ENCODE assay signal across 11 cellular contexts in the genomic region with DNA sequence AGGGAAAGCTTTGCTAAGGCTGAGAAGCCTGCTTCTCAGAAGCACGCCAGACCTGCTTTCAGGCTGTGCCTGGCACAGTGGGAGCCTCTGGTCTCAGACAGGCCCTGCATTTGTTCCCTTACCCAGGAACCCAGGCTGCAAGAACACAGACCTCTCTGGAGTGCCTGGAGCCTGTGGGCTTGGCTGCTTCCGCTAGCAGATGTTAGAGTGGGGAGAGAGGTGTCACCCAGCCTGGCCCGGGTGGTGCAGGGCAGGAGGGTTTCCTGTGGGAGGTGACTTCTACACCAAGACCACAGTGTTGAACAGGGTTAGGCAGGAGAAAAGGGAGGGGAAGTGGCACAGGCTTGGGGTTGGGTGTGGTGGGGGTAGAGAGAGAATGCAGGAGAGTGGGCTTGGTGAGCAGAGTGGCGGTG. TPM values are rescaled to one million over a fixed set of nuclear protein-coding genes. Genes with fewer than 3 reads are reported as not detected.
DNase-seq lines count a peak whose midpoint lies in the region; ATAC-seq, FAIRE-seq and TF ChIP-seq lines count a peak whose summit lies in the region.
"Had no signal": no experiment of that assay in that cellular context is flagged by ENCODE, and none has a peak within 500 bp of the region (broad histone marks: within the 10 kb centered on the region; RNA-seq: fewer than 3 reads in every experiment).

No MANE protein-coding gene starts in this region.

- H3K27me3 Mint-ChIP-seq in activated CD4-positive, alpha-beta memory T cell treated with anti-CD3 and anti-CD28 coated beads for 36 hours = no peaks in the 10 kb centered on the region

- peak overlapping the region; percentile 66 for H2AFZ ChIP-seq in keratinocyte (ENCODE audit: control insufficient read depth, low read length)

- H3K9me1 ChIP-seq in keratinocyte (ENCODE audit: control insufficient read depth, extremely low read depth, insufficient read depth, low read length) = no peaks in the 10 kb centered on the region

- H3K27me3 ChIP-seq in keratinocyte (ENCODE audit: control insufficient read depth, extremely low read depth, insufficient read depth, low read length) = no peaks in the 10 kb centered on the region
- no peaks in the 10 kb centered on the region for H3K27me3 ChIP-seq in thymus (ENCODE audit: control insufficient read depth, insufficient read depth)

- H3K36me3 ChIP-seq in keratinocyte (ENCODE audit: control insufficient read depth in 2 of 2, extremely low read depth in 1 of 2, insufficient read depth in 2 of 2, low read length in 2 of 2) (no peaks in the 10 kb centered on the region), thymus (ENCODE audit: control insufficient read depth, insufficient read depth) (no peaks in the 10 kb centered on the region)

- H3K27ac Mint-ChIP-seq in activated CD4-positive, alpha-beta memory T cell treated with anti-CD3 and anti-CD28 coated beads for 36 hours = peak overlapping the region; percentile 93

- ATAC-seq in HG02678 (IDR thresholded peaks at IDR 0.05; ENCODE audit: unreplicated experiment) = no peak
- ATAC-seq in HG03159 (IDR thresholded peaks at IDR 0.05; ENCODE audit: unreplicated experiment) = no peak
- no peak for ATAC-seq in HG03025 (IDR thresholded peaks at IDR 0.05; ENCODE audit: low FRiP score, unreplicated experiment)

- peak overlapping the region; percentile 53 for H3K4me3 Mint-ChIP-seq in activated CD4-positive, alpha-beta memory T cell treated with anti-CD3 and anti-CD28 coated beads for 36 hours

- intact Hi-C loops in activated CD4-positive, alpha-beta memory T cell treated with anti-CD3 and anti-CD28 coated beads for 36 hours (cut with micrococcal nuclease) = loop anchor here (5.0 kb wide), 1 partner anchor 35 kb away; a partner anchor contains a TSS

- H3K4me1 Mint-ChIP-seq in activated CD4-positive, alpha-beta memory T cell treated with anti-CD3 and anti-CD28 coated beads for 36 hours (ENCODE audit: low read depth) = peaks cover 34% of the 10 kb centered on the region

- no peak overlapping the region for H3K9ac ChIP-seq in keratinocyte (ENCODE audit: control insufficient read depth, extremely low read depth, insufficient read depth, low read length)

- 5% methylated on average over 4 of the region's 4 CpGs for WGBS in thymus

- dilution Hi-C loops in keratinocyte (cut with MboI; ENCODE audit: extremely low pct_ligation_motif_present, low sequenced_read_pairs) = no loop called here

- CTCF ChIA-PET in activated CD4-positive, alpha-beta memory T cell treated with anti-CD3 and anti-CD28 coated beads for 36 hours (lab: Charles Lee) = interaction anchor here (0.7 to 16.4 kb wide), 8 partner anchors 9 to 56 kb away, joined by 3 to 250 read pairs (median 40); no protein-coding TSS in a partner anchor

- no peak overlapping the region for H3K4me3 ChIP-seq in keratinocyte (ENCODE audit: control insufficient read depth in 2 of 3, extremely low read depth in 1 of 3, insufficient read depth in 2 of 3, low read depth in 1 of 3, low read length in 3 of 3)
- H3K4me3 ChIP-seq in thymus (ENCODE audit: low read length) = no peak overlapping the region

- POLR2A ChIA-PET in activated CD4-positive, alpha-beta memory T cell treated with anti-CD3 and anti-CD28 coated beads for 36 hours (lab: Charles Lee) = interaction anchor here (0.7 kb wide), 1 partner anchor 9 kb away, joined by 4 read pairs; no protein-coding TSS in a partner anchor

- H3K9me3 Mint-ChIP-seq in activated CD4-positive, alpha-beta memory T cell treated with anti-CD3 and anti-CD28 coated beads for 36 hours = peaks cover 6% of the 10 kb centered on the region

- H3K27ac ChIP-seq in keratinocyte (ENCODE audit: control insufficient read depth, insufficient read depth, low read length) (no peak overlapping the region), thymus (ENCODE audit: low read depth) (peak overlapping the region; percentile 82)

- no peak for TF ChIP-seq CTCF in keratinocyte (optimal IDR thresholded peaks at IDR 0.05 in 1 of 3, IDR thresholded peaks at IDR 0.05 in 1 of 3, conservative IDR thresholded peaks at IDR 0.05 in 1 of 3; ENCODE audit: extremely low read depth in 1 of 3, insufficient read depth in 2 of 3, low read length in 3 of 3)

- H4K20me1 ChIP-seq in keratinocyte (ENCODE audit: control insufficient read depth, extremely low read depth, insufficient read depth, low read length) = no peaks in the 10 kb centered on the region

- no peak for FAIRE-seq in keratinocyte (lab: Jason Lieb, UNC)
- FAIRE-seq: A204.1 had no signal

- H3K36me3 Mint-ChIP-seq in activated CD4-positive, alpha-beta memory T cell treated with anti-CD3 and anti-CD28 coated beads for 36 hours = no peaks in the 10 kb centered on the region

- H3K9me3 ChIP-seq in keratinocyte (ENCODE audit: control insufficient read depth, low read depth, low read length) (no peaks in the 10 kb centered on the region), thymus (ENCODE audit: control insufficient read depth) (no peaks in the 10 kb centered on the region)

- H3K79me2 ChIP-seq in keratinocyte (ENCODE audit: control insufficient read depth, insufficient read depth, low read length) = no peaks in the 10 kb centered on the region

- peaks cover 32% of the 10 kb centered on the region for H3K4me1 ChIP-seq in keratinocyte (ENCODE audit: control insufficient read depth, extremely low read depth, insufficient read depth, low read length)
- peaks cover 18% of the 10 kb centered on the region for H3K4me1 ChIP-seq in thymus (ENCODE audit: control insufficient read depth, insufficient read depth, low read length)

- H3K4me2 ChIP-seq in keratinocyte (ENCODE audit: control insufficient read depth, extremely low read depth, insufficient read depth, low read depth, low read length) = peak overlapping the region; percentile 14

- peak; percentile 60 for DNase-seq in SKM-1 treated with dmso at 0.1 percent for 144 hours (lab: John Stamatoyannopoulos, UW; ENCODE audit: unreplicated experiment)
- no peak for DNase-seq in SKM-1 (lab: John Stamatoyannopoulos, UW; ENCODE audit: unreplicated experiment)
- peak; percentile 81 for DNase-seq in activated CD4-positive, alpha-beta memory T cell treated with anti-CD3 and anti-CD28 coated beads for 36 hours
- no peak for DNase-seq in keratinocyte (ENCODE audit: low read depth, low spot score)
- DNase-seq: T1000 had no signal

RNA-seq across cellular contexts. Expression of a gene that starts 35.8 kb away (rescaled TPM):
- 1 to 10 TPM; 4.7 to 6.0 TPM for total RNA-seq in activated CD4-positive, alpha-beta memory T cell treated with anti-CD3 and anti-CD28 coated beads for 36 hours
- polyA plus RNA-seq in keratinocyte (28.4 to 94.9 TPM (median 38.4 TPM) in 3 replicates), thymus (15.7 TPM)
- polyA plus RNA-seq in keratinocyte (2011; ENCODE audit: low read depth) = 47.7 TPM
- polyA plus RNA-seq in keratinocyte (2011; cell fraction: cytosol; rRNA removed) = 37.4 and 46.7 TPM in 2 replicates
- 182 and 187 TPM in 2 replicates for polyA plus RNA-seq in keratinocyte (2011; cell fraction: nucleus; rRNA removed)
- polyA plus RNA-seq in keratinocyte (2012; ENCODE audit: low replicate concordance) = 114 and 163 TPM in 2 replicates
- polyA minus RNA-seq in keratinocyte = 44.0 to 194 TPM (median 63.1 TPM) in 3 replicates
- polyA minus RNA-seq in keratinocyte (2011; cell fraction: cytosol; rRNA and poly(A)+ RNA removed) = 65.6 TPM
- polyA minus RNA-seq in keratinocyte (2011; cell fraction: nucleus; rRNA and poly(A)+ RNA removed) = 116 and 131 TPM in 2 replicates

RNA-seq across cellular contexts. Expression of a gene that starts 50.2 kb away (rescaled TPM):
- total RNA-seq in activated CD4-positive, alpha-beta memory T cell treated with anti-CD3 and anti-CD28 coated beads for 36 hours = 1 to 10 TPM; 6.7 to 6.9 TPM
- polyA plus RNA-seq in keratinocyte (0.03 TPM in 1 of 3 replicates, not detected in the others), thymus (3.5 TPM)
- not detected for polyA plus RNA-seq in keratinocyte (2011; ENCODE audit: low read depth)
- polyA plus RNA-seq in keratinocyte (2011; cell fraction: cytosol; rRNA removed) = not detected in 2 replicates
- polyA plus RNA-seq in keratinocyte (2011; cell fraction: nucleus; rRNA removed) = not detected in 2 replicates
- 0.04 and 0.10 TPM in 2 replicates for polyA plus RNA-seq in keratinocyte (2012; ENCODE audit: low replicate concordance)
- polyA minus RNA-seq in keratinocyte = not detected in 3 replicates
- polyA minus RNA-seq in keratinocyte (2011; cell fraction: cytosol; rRNA and poly(A)+ RNA removed) = not detected
- polyA minus RNA-seq in keratinocyte (2011; cell fraction: nucleus; rRNA and poly(A)+ RNA removed) = not detected in 2 replicates
- total RNA-seq: fibroblast of villous mesenchyme had no signal

RNA-seq across cellular contexts. Expression of a gene that starts 56.2 kb away (rescaled TPM):
- total RNA-seq in activated CD4-positive, alpha-beta memory T cell treated with anti-CD3 and anti-CD28 coated beads for 36 hours = 1 to 10 TPM; 7.0 to 7.9 TPM
- 2.2 to 3.8 TPM (median 3.3 TPM) in 3 replicates for polyA plus RNA-seq in keratinocyte
- 0.44 TPM for polyA plus RNA-seq in keratinocyte (2011; ENCODE audit: low read depth)
- polyA plus RNA-seq in keratinocyte (2011; cell fraction: cytosol; rRNA removed) = 2.1 and 3.5 TPM in 2 replicates
- 3.4 and 5.4 TPM in 2 replicates for polyA plus RNA-seq in keratinocyte (2011; cell fraction: nucleus; rRNA removed)
- polyA plus RNA-seq in keratinocyte (2012; ENCODE audit: low replicate concordance) = 0.27 and 2.8 TPM in 2 replicates
- polyA minus RNA-seq in keratinocyte = 1.2 to 2.2 TPM (median 1.3 TPM) in 3 replicates
- 6.9 TPM for polyA minus RNA-seq in keratinocyte (2011; cell fraction: cytosol; rRNA and poly(A)+ RNA removed)
- polyA minus RNA-seq in keratinocyte (2011; cell fraction: nucleus; rRNA and poly(A)+ RNA removed) = 1.8 and 2.0 TPM in 2 replicates
- 6.8 TPM for polyA plus RNA-seq in thymus

Comparison
In these comparisons a context has a peak if more than half of its experiments do, and no peak if none do; other contexts are left out.
1. DNase-seq: peak in SKM-1 treated with dmso at 0.1 percent for 144 hours (single experiment) and activated CD4-positive, alpha-beta memory T cell treated with anti-CD3 and anti-CD28 coated beads for 36 hours (single experiment); none in SKM-1 (single experiment) and keratinocyte (single experiment).